Comparison of ENCODE assay signal across 8 cellular contexts in the genomic region with DNA sequence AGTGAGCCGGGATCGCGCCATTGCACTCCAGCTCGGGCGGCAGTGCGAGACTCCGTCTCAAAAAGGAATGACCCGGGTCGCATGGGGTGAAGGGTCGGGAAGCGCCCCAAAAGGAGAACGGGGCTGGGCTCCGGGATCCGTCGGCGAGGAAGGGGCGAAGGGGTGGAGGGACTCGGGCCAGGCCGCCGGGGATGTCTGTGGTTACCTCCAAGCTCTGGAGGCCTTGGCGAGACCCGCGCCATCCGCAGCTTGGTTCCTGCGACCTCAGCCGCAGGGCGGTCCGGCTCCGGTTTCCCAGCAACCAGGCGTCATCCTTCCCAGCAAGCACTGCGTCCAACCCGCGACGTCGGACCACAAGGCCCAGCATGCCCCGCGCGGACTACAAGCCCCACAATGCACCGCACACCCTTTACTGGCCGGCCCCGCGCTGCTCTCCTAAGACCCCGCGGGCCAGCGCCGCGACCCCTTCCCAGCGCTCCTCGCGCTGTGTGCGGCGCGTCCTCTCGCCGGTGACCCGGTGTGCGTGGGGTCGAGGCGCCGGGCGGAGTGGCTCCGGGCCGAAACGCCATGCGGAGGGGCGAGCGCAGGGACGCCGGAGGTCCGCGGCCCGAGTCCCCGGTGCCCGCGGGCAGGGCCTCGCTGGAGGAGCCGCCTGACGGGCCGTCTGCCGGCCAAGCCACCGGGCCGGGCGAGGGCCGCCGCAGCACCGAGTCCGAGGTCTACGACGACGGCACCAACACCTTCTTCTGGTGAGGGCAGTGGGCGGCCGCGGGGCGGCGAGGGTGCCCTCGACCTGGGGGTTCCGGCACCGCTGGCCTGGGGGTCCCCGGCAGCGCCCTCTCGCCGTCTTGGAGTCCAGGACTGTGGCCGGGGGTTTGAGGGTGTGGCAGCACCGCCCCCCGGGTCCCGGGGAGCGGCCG. TPM values are rescaled to one million over a fixed set of nuclear protein-coding genes. Genes with fewer than 3 reads are reported as not detected.
DNase-seq lines count a peak whose midpoint lies in the region; ATAC-seq, FAIRE-seq and TF ChIP-seq lines count a peak whose summit lies in the region.

A gene (plus strand): TSS at position 391 of the 920 bp plus-strand sequence. CDS start 177 bp downstream, at position 568.

- ATAC-seq in GM18907 (IDR thresholded peaks at IDR 0.05; ENCODE audit: unreplicated experiment) (peak; percentile 81), HG03159 (IDR thresholded peaks at IDR 0.05; ENCODE audit: unreplicated experiment) (peak; percentile 73)

- no peaks in the 10 kb centered on the region for H3K27me3 ChIP-seq in bronchial epithelial cell (ENCODE audit: control insufficient read depth, insufficient read depth, low read length)

- POLR2A ChIA-PET in AG04449 (lab: Yijun Ruan, JAX), result interaction anchor here (0.7 kb wide), 1 partner anchor 11 kb away, joined by 3 read pairs; no protein-coding TSS in a partner anchor

- TF ChIP-seq CTCF in AG04449 (IDR thresholded peaks at IDR 0.05; ENCODE audit: insufficient read depth, low read length, missing control alignments) (no peak), WI38 (IDR thresholded peaks at IDR 0.05; ENCODE audit: low read depth, low read length) (no peak), bronchial epithelial cell (IDR thresholded peaks at IDR 0.05; ENCODE audit: insufficient read depth, low read length, severe bottlenecking) (no peak)

- DNase-seq in AG04449 (ENCODE audit: low read depth, low spot score) (peak; percentile 64), NCI-H2227 treated with DMSO at 0.1 percent for 48 hours (lab: John Stamatoyannopoulos, UW) (peak; percentile 97), bronchial epithelial cell (ENCODE audit: low read depth) (peak; percentile 85), inferior parietal cortex (ENCODE audit: extremely low spot score) (peak; percentile 92)
- DNase-seq in stimulated activated CD4-positive, alpha-beta T cell treated with anti-CD3 and anti-CD28 coated beads, Interleukin-12 subunit alpha, Interleukin-12 subunit beta, amount 100 ng/mL, for 24 hours (ENCODE audit: low read depth in 2 of 2), result peak; percentile 87 to 95

- peaks cover 13% of the 10 kb centered on the region for H3K36me3 ChIP-seq in bronchial epithelial cell (ENCODE audit: control insufficient read depth, insufficient read depth, low read length)

- FAIRE-seq in bronchial epithelial cell (lab: Jason Lieb, UNC), result no peak

- CTCF ChIA-PET in AG04449 (lab: Yijun Ruan, JAX), result interaction anchor here (0.6 to 4.7 kb wide), 22 partner anchors 9 to 213 kb away, joined by 3 to 39 read pairs (median 8); a partner anchor contains a TSS

- H3K4me3 ChIP-seq in AG04449 (ENCODE audit: low read depth, low read length), result peak within 1 kb of the TSS; percentile 77
- peak within 1 kb of the TSS; percentile 85 for H3K4me3 ChIP-seq in WI38 (ENCODE audit: low read depth, low read length)
- peak within 1 kb of the TSS; percentile 93 for H3K4me3 ChIP-seq in bronchial epithelial cell (ENCODE audit: low read depth, low read length)

RNA-seq across cellular contexts. Expression of the gene that starts here (rescaled TPM):
- 26.3 and 29.4 TPM in 2 replicates for total RNA-seq in bronchial epithelial cell

Comparison
In these comparisons a context has a peak if more than half of its experiments do, and no peak if none do; other contexts are left out.
1. Peak in every context shown above with its lines: DNase-seq, ATAC-seq and H3K4me3 ChIP-seq.